In genomic region chr16:85610446-85611204, GRCh38 we compare ENCODE assay signal across 8 cellular contexts. TPM values are rescaled to one million over a fixed set of nuclear protein-coding genes. Genes with fewer than 3 reads are reported as not detected.
DNase-seq lines count a peak whose midpoint lies in the region; ATAC-seq and TF ChIP-seq lines count a peak whose summit lies in the region.

No MANE protein-coding gene starts in this region.

- no peaks in the 10 kb centered on the region for H3K36me3 Mint-ChIP-seq in chondrocyte (ENCODE audit: low read depth)

- H3K9me3 Mint-ChIP-seq in chondrocyte (ENCODE audit: low read depth), result no peaks in the 10 kb centered on the region

- peak overlapping the region; percentile 49 for H3K4me3 Mint-ChIP-seq in chondrocyte (ENCODE audit: unreplicated experiment)

- ATAC-seq in HG03175 (IDR thresholded peaks at IDR 0.05; ENCODE audit: unreplicated experiment) (peak; percentile 37), GM21447 (IDR thresholded peaks at IDR 0.05; ENCODE audit: unreplicated experiment) (no peak)

- TF ChIP-seq CTCF in GM12864 (IDR thresholded peaks at IDR 0.05; ENCODE audit: low read depth, low read length, missing control alignments), result peak; percentile 93
- TF ChIP-seq CTCF in chondrocyte (IDR thresholded peaks at IDR 0.05), result peak; percentile 99

- peak; percentile 42 for DNase-seq in GM12864 (ENCODE audit: low read depth)
- DNase-seq in NCI-H446 (lab: John Stamatoyannopoulos, UW), result peak; percentile 53 to 90
- peak; percentile 83 to 84 for DNase-seq in activated CD4-positive, alpha-beta T cell treated with anti-CD3 and anti-CD28 coated beads for 24 hours (ENCODE audit: low read depth in 2 of 2)
- DNase-seq in chondrocyte (ENCODE audit: low spot score), result no peak
- peak; percentile 88 for DNase-seq in kidney tubule cell (ENCODE audit: low spot score)
- peak; percentile 73 to 84 for DNase-seq in stimulated activated CD4-positive, alpha-beta T cell treated with anti-CD3 and anti-CD28 coated beads, Interleukin-15, amount 100 ng/mL, for 48 hours (ENCODE audit: low read depth in 2 of 2)

- peaks cover 19% of the 10 kb centered on the region for H3K4me1 Mint-ChIP-seq in chondrocyte (ENCODE audit: low read depth)

- H3K27ac Mint-ChIP-seq in chondrocyte (ENCODE audit: unreplicated experiment), result peak overlapping the region; percentile 68

- H3K4me3 ChIP-seq in GM12864 (ENCODE audit: low read depth, low read length), result peak overlapping the region; percentile 67

- H3K27me3 Mint-ChIP-seq in chondrocyte (ENCODE audit: low read depth), result no peaks in the 10 kb centered on the region

RNA-seq across cellular contexts. Expression of gene GSE1, which starts 2.5 kb away (rescaled TPM):
- 22.6 to 37.1 TPM (median 24.0 TPM) in 3 replicates for total RNA-seq in chondrocyte
